1 cellular context compared by ENCODE assay signal in genomic region chr15:96560246-96560895, GRCh38.
TF ChIP-seq lines count a peak whose summit lies in the region.

No MANE protein-coding gene starts in this region.

TF ChIP-seq in SK-N-SH treated with all-trans-retinoic acid at 6 μM for 48 hours, 23 proteins besides CTCF, POLR2A, EP300 and RAD21 (continued from another document):
- TF ChIP-seq TOX (CRISPR knock-in tag; IDR thresholded peaks at IDR 0.05; ENCODE audit: borderline replicate concordance) (no peak), RARB (CRISPR knock-in tag; IDR thresholded peaks at IDR 0.05) (no peak), CREB5 (CRISPR knock-in tag; IDR thresholded peaks at IDR 0.05; ENCODE audit: low read depth) (no peak), TCF4 (CRISPR knock-in tag; IDR thresholded peaks at IDR 0.05; ENCODE audit: borderline replicate concordance) (no peak), BACH2 (CRISPR knock-in tag; IDR thresholded peaks at IDR 0.05; ENCODE audit: borderline replicate concordance) (no peak), TSHZ2 (CRISPR knock-in tag; IDR thresholded peaks at IDR 0.05) (no peak), ZFP3 (CRISPR knock-in tag; IDR thresholded peaks at IDR 0.05) (no peak), ISL1 (CRISPR knock-in tag; IDR thresholded peaks at IDR 0.05) (no peak)
